Comparison of ENCODE assay signal across 9 cellular contexts in genomic region chr13:21674271-21675009, GRCh38. TPM values are rescaled to one million over a fixed set of nuclear protein-coding genes. Genes with fewer than 3 reads are reported as not detected.
A peak's percentile ranks its signal among the peaks of the same experiment; 100 is the strongest.
DNase-seq lines count a peak whose midpoint lies in the region; FAIRE-seq and TF ChIP-seq lines count a peak whose summit lies in the region.
"Had no signal": no experiment of that assay in that cellular context is flagged by ENCODE, and none has a peak within 500 bp of the region (broad histone marks: within the 10 kb centered on the region; RNA-seq: fewer than 3 reads in every experiment).

No MANE protein-coding gene starts in this region.

- peak overlapping the region; percentile 90 for H3K27ac ChIP-seq in left ventricle myocardium inferior (replicated peaks)

- no peaks in the 10 kb centered on the region for H3K36me3 ChIP-seq in left ventricle myocardium inferior

- H3K9me3 Mint-ChIP-seq in activated naive CD4-positive, alpha-beta T cell treated with anti-CD3 and anti-CD28 coated beads, Interleukin-2, amount 10 ng/mL, durations not matched to agents 7 days and 5 days: no peaks in the 10 kb centered on the region

- H3K4me3 Mint-ChIP-seq in activated naive CD4-positive, alpha-beta T cell treated with anti-CD3 and anti-CD28 coated beads, Interleukin-2, amount 10 ng/mL, durations not matched to agents 7 days and 5 days: peak overlapping the region; percentile 71

- H3K4me3 ChIP-seq in NB4 (ENCODE audit: low read depth, low read length) (peak overlapping the region; percentile 38), left ventricle myocardium inferior (peak overlapping the region; percentile 82), skeletal muscle cell (ENCODE audit: low read depth, low read length) (peak overlapping the region; percentile 57)

- intact Hi-C loops in left ventricle myocardium inferior (cut with micrococcal nuclease): no loop called here
- intact Hi-C loops in posterior vena cava (cut with DNase I): no loop called here

- TF ChIP-seq CTCF in NB4 (IDR thresholded peaks at IDR 0.05; ENCODE audit: low read depth, low read length) (no peak), left ventricle myocardium inferior (IDR thresholded peaks at IDR 0.05; ENCODE audit: borderline replicate concordance) (no peak)

- FAIRE-seq in RCC 7860 (lab: Jason Lieb, UNC): no peak

- H3K27me3 Mint-ChIP-seq in activated naive CD4-positive, alpha-beta T cell treated with anti-CD3 and anti-CD28 coated beads, Interleukin-2, amount 10 ng/mL, durations not matched to agents 7 days and 5 days: peaks cover 83% of the 10 kb centered on the region

- CTCF ChIA-PET in activated naive CD4-positive, alpha-beta T cell treated with anti-CD3 and anti-CD28 coated beads, Interleukin-2, amount 10 ng/mL, durations not matched to agents 7 days and 5 days (lab: Charles Lee): no interaction called here

- DNase-seq in D341Med (ENCODE audit: low spot score) (peak; percentile 53), NB4 (ENCODE audit: low read depth) (peak; percentile 45), left ventricle myocardium inferior (peak; percentile 41), skeletal muscle cell (ENCODE audit: low read depth) (no peak), posterior vena cava (ENCODE audit: low spot score) (no peak), RCC 7860 (ENCODE audit: low spot score) (no peak), NCI-H2107 treated with DMSO at 0.1 percent for 48 hours (lab: John Stamatoyannopoulos, UW; ENCODE audit: unreplicated experiment) (no peak)
- peak; percentile 40 for DNase-seq in activated naive CD4-positive, alpha-beta T cell treated with anti-CD3 and anti-CD28 coated beads, Interleukin-2, amount 10 ng/mL, durations not matched to agents 7 days and 5 days

- H3K4me1 Mint-ChIP-seq in activated naive CD4-positive, alpha-beta T cell treated with anti-CD3 and anti-CD28 coated beads, Interleukin-2, amount 10 ng/mL, durations not matched to agents 7 days and 5 days: peaks cover 43% of the 10 kb centered on the region

- no peak for TF ChIP-seq POLR2A in NB4 (IDR thresholded peaks at IDR 0.05; ENCODE audit: extremely low read depth, insufficient read length)

- no peaks in the 10 kb centered on the region for H3K9me3 ChIP-seq in left ventricle myocardium inferior (replicated peaks)

- peaks cover 79% of the 10 kb centered on the region for H3K4me1 ChIP-seq in left ventricle myocardium inferior

- no peaks in the 10 kb centered on the region for H3K36me3 Mint-ChIP-seq in activated naive CD4-positive, alpha-beta T cell treated with anti-CD3 and anti-CD28 coated beads, Interleukin-2, amount 10 ng/mL, durations not matched to agents 7 days and 5 days

- peaks cover 76% of the 10 kb centered on the region for H3K27me3 ChIP-seq in left ventricle myocardium inferior (ENCODE audit: low read depth)

- no peak overlapping the region for H3K27ac Mint-ChIP-seq in activated naive CD4-positive, alpha-beta T cell treated with anti-CD3 and anti-CD28 coated beads, Interleukin-2, amount 10 ng/mL, durations not matched to agents 7 days and 5 days

RNA-seq across cellular contexts. Expression of gene FGF9, which starts 3.6 kb away (rescaled TPM):
- 12.3 TPM for total RNA-seq in left ventricle myocardium inferior
- 1 to 10 TPM in 1 of 2 donors, under 1 TPM in 1; 0.90 to 3.1 TPM for total RNA-seq in posterior vena cava
- total RNA-seq: lung microvascular endothelial cell had no signal

Comparison
In these comparisons a context has a peak if more than half of its experiments do, and no peak if none do; other contexts are left out.
1. DNase-seq: peak in D341Med (single experiment), NB4 (single experiment), activated naive CD4-positive, alpha-beta T cell treated with anti-CD3 and anti-CD28 coated beads, Interleukin-2, amount 10 ng/mL, durations not matched to agents 7 days and 5 days (single experiment) and left ventricle myocardium inferior (single experiment); none in skeletal muscle cell (single experiment), posterior vena cava (single experiment), RCC 7860 (single experiment) and NCI-H2107 treated with DMSO at 0.1 percent for 48 hours (single experiment).
2. Peak in every context shown above with its lines, with median percentiles within 50 percentile points of each other: H3K4me3 ChIP-seq.